ENCODE assay signal across 1 cellular context in genomic region chr10:96586419-96587254, GRCh38.
TF ChIP-seq lines count a peak whose summit lies in the region.

TM9SF3 (minus strand) TSS chr10:96587012; CDS start chr10:96586835, 177 bp downstream.

TF ChIP-seq in HEK293, 187 proteins besides CTCF, POLR2A, EP300 and RAD21 (continued from another document):
- TF ChIP-seq ZBTB26 (tag by site-specific recombination; optimal IDR thresholded peaks at IDR 0.05): peak; percentile 60
- TF ChIP-seq ZNF596 (tag by site-specific recombination; IDR thresholded peaks at IDR 0.05): peak; percentile 6; the same call in 1 of the 2 replicates
- 0 out of 2 replicates have a peak, but pooled peaks have one; percentile 76 for TF ChIP-seq ZBTB8A (tag by site-specific recombination; IDR thresholded peaks at IDR 0.05)
- no peak for TF ChIP-seq ZNF114 (tag by site-specific recombination; IDR thresholded peaks at IDR 0.05)
- 0 out of 2 replicates have a peak, but pooled peaks have one; percentile 11 for TF ChIP-seq ZBTB7A (tag by site-specific recombination; IDR thresholded peaks at IDR 0.05; ENCODE audit: low read depth)
- peak; percentile 28 for TF ChIP-seq SP2 (tag by site-specific recombination; IDR thresholded peaks at IDR 0.05)
- TF ChIP-seq, protein P1, sequence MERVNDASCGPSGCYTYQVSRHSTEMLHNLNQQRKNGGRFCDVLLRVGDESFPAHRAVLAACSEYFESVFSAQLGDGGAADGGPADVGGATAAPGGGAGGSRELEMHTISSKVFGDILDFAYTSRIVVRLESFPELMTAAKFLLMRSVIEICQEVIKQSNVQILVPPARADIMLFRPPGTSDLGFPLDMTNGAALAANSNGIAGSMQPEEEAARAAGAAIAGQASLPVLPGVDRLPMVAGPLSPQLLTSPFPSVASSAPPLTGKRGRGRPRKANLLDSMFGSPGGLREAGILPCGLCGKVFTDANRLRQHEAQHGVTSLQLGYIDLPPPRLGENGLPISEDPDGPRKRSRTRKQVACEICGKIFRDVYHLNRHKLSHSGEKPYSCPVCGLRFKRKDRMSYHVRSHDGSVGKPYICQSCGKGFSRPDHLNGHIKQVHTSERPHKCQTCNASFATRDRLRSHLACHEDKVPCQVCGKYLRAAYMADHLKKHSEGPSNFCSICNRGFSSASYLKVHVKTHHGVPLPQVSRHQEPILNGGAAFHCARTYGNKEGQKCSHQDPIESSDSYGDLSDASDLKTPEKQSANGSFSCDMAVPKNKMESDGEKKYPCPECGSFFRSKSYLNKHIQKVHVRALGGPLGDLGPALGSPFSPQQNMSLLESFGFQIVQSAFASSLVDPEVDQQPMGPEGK (tag by site-specific recombination; IDR thresholded peaks at IDR 0.05): peak; percentile 41
- TF ChIP-seq ZNF664 (tag by site-specific recombination; IDR thresholded peaks at IDR 0.05): no peak
- TF ChIP-seq ZBTB17 (tag by site-specific recombination; IDR thresholded peaks at IDR 0.05): peak; percentile 64; the same call in 1 of the 2 replicates
- TF ChIP-seq ZBTB44 (tag by site-specific recombination; IDR thresholded peaks at IDR 0.05): 0 out of 2 replicates have a peak, but pooled peaks have one; percentile 11
- 0 out of 2 replicates have a peak, but pooled peaks have one; percentile 6 for TF ChIP-seq PRDM10 (tag by site-specific recombination; IDR thresholded peaks at IDR 0.05)
- no peak for TF ChIP-seq RBAK (tag by site-specific recombination; IDR thresholded peaks at IDR 0.05)
- TF ChIP-seq IKZF3 (tag by site-specific recombination; IDR thresholded peaks at IDR 0.05): peak; percentile 85
- TF ChIP-seq ZNF2 (tag by site-specific recombination; IDR thresholded peaks at IDR 0.05): peak; percentile 58; the same call in 1 of the 2 replicates
- TF ChIP-seq ZNF354C (tag by site-specific recombination; IDR thresholded peaks at IDR 0.05; ENCODE audit: borderline replicate concordance, low read depth): no peak
- TF ChIP-seq, protein P2, sequence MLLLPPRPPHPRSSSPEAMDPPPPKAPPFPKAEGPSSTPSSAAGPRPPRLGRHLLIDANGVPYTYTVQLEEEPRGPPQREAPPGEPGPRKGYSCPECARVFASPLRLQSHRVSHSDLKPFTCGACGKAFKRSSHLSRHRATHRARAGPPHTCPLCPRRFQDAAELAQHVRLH (tag by site-specific recombination; IDR thresholded peaks at IDR 0.05): peak; percentile 41; the same call in 1 of the 2 replicates
- TF ChIP-seq ZNF677 (tag by site-specific recombination; IDR thresholded peaks at IDR 0.05): 0 out of 2 replicates have a peak, but pooled peaks have one; percentile 6
- no peak for TF ChIP-seq ZNF16 (tag by site-specific recombination; IDR thresholded peaks at IDR 0.05; ENCODE audit: low read depth)
- TF ChIP-seq KLF1 (tag by site-specific recombination; IDR thresholded peaks at IDR 0.05): no peak
- TF ChIP-seq SCRT1 (tag by site-specific recombination; IDR thresholded peaks at IDR 0.05; ENCODE audit: borderline replicate concordance): no peak
- peak; percentile 50; the same call in 1 of the 2 replicates for TF ChIP-seq ZXDB (tag by site-specific recombination; IDR thresholded peaks at IDR 0.05)
- TF ChIP-seq ZNF132 (tag by site-specific recombination; IDR thresholded peaks at IDR 0.05; ENCODE audit: borderline replicate concordance): no peak
- TF ChIP-seq ZSCAN30 (tag by site-specific recombination; IDR thresholded peaks at IDR 0.05): peak; percentile 70
- peak; percentile 70; the same call in 1 of the 2 replicates for TF ChIP-seq ZNF335 (tag by site-specific recombination; conservative IDR thresholded peaks at IDR 0.05)
- peak; percentile 77 for TF ChIP-seq ZNF600 (tag by site-specific recombination; IDR thresholded peaks at IDR 0.05)
- TF ChIP-seq ZNF501 (tag by site-specific recombination; IDR thresholded peaks at IDR 0.05): 0 out of 2 replicates have a peak, but pooled peaks have one; percentile 61
- TF ChIP-seq, protein P3, sequence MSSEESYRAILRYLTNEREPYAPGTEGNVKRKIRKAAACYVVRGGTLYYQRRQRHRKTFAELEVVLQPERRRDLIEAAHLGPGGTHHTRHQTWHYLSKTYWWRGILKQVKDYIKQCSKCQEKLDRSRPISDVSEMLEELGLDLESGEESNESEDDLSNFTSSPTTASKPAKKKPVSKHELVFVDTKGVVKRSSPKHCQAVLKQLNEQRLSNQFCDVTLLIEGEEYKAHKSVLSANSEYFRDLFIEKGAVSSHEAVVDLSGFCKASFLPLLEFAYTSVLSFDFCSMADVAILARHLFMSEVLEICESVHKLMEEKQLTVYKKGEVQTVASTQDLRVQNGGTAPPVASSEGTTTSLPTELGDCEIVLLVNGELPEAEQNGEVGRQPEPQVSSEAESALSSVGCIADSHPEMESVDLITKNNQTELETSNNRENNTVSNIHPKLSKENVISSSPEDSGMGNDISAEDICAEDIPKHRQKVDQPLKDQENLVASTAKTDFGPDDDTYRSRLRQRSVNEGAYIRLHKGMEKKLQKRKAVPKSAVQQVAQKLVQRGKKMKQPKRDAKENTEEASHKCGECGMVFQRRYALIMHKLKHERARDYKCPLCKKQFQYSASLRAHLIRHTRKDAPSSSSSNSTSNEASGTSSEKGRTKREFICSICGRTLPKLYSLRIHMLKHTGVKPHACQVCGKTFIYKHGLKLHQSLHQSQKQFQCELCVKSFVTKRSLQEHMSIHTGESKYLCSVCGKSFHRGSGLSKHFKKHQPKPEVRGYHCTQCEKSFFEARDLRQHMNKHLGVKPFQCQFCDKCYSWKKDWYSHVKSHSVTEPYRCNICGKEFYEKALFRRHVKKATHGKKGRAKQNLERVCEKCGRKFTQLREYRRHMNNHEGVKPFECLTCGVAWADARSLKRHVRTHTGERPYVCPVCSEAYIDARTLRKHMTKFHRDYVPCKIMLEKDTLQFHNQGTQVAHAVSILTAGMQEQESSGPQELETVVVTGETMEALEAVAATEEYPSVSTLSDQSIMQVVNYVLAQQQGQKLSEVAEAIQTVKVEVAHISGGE (tag by site-specific recombination; conservative IDR thresholded peaks at IDR 0.05; ENCODE audit: low read depth): peak; percentile 98
- TF ChIP-seq BCL11B (tag by site-specific recombination; IDR thresholded peaks at IDR 0.05; ENCODE audit: low read depth): no peak
